In genomic region chr10:31318854-31319601, GRCh38 we compare ENCODE assay signal across 8 cellular contexts. TPM values are rescaled to one million over a fixed set of nuclear protein-coding genes. Genes with fewer than 3 reads are reported as not detected.
A peak's percentile ranks its signal among the peaks of the same experiment; 100 is the strongest.
DNase-seq lines count a peak whose midpoint lies in the region; ATAC-seq, FAIRE-seq and TF ChIP-seq lines count a peak whose summit lies in the region.

Gene ZEB1 (plus strand): TSS chr10:31319216. CDS start chr10:31319235, 19 bp downstream.

- H3K36me3 Mint-ChIP-seq in central memory CD8-positive, alpha-beta T cell (ENCODE audit: insufficient read depth), result peaks cover 31% of the 10 kb centered on the region

- H3K27ac ChIP-seq in kidney (ENCODE audit: low read depth in 2 of 2, low read length in 2 of 2), result peak within 1 kb of the TSS; percentile 90 to 92

- peak within 1 kb of the TSS; percentile 90 for H3K27ac Mint-ChIP-seq in central memory CD8-positive, alpha-beta T cell (ENCODE audit: low read depth)

- no peaks in the 10 kb centered on the region for H3K9me3 Mint-ChIP-seq in central memory CD8-positive, alpha-beta T cell

- H3K4me3 ChIP-seq in AG04449 (ENCODE audit: low read depth, low read length) (peak within 1 kb of the TSS; percentile 83), kidney (ENCODE audit: low read length in 2 of 2) (peak within 1 kb of the TSS; percentile 80 to 89)

- ATAC-seq in GM18867 (IDR thresholded peaks at IDR 0.05; ENCODE audit: unreplicated experiment) (peak; percentile 41), HG03108 (IDR thresholded peaks at IDR 0.05; ENCODE audit: unreplicated experiment) (peak; percentile 24)
- ATAC-seq in activated CD4-positive, CD25-positive, alpha-beta regulatory T cell treated with anti-CD3 and anti-CD28 coated beads, Interleukin-2, amount 50 U/mL, for 24 hours, result peak; percentile 50
- ATAC-seq in central memory CD8-positive, alpha-beta T cell (replicated peaks; ENCODE audit: extremely low read depth, poor library complexity, severe bottlenecking), result peak; percentile 59

- peak within 1 kb of the TSS; percentile 83 to 87 for H3K9ac ChIP-seq in kidney (ENCODE audit: low read length in 2 of 2)

- CTCF ChIA-PET in AG04449 (lab: Yijun Ruan, JAX), result interaction anchor here (1.7 kb wide), 1 partner anchor 10 kb away, joined by 3 read pairs; no protein-coding TSS in a partner anchor

- peak within 1 kb of the TSS; percentile 89 for H3K4me3 Mint-ChIP-seq in central memory CD8-positive, alpha-beta T cell

- H3K9me3 ChIP-seq in kidney (ENCODE audit: control insufficient read depth in 1 of 2, low read length in 2 of 2), result no peaks in the 10 kb centered on the region

- POLR2A ChIA-PET in AG04449 (lab: Yijun Ruan, JAX), result no interaction called here

- intact Hi-C loops in kidney (cut with DNase I), result no loop called here

- H3K4me1 ChIP-seq in kidney (ENCODE audit: control insufficient read depth in 1 of 2, insufficient read depth in 1 of 2, low read depth in 1 of 2, low read length in 2 of 2), result no peaks in the 10 kb centered on the region

- no peaks in the 10 kb centered on the region for H3K27me3 Mint-ChIP-seq in central memory CD8-positive, alpha-beta T cell

- DNase-seq in AG04449 (ENCODE audit: low read depth, low spot score) (peak; percentile 56), NCI-H2196 treated with DMSO at 0.1 percent for 48 hours (lab: John Stamatoyannopoulos, UW; ENCODE audit: unreplicated experiment) (peak; percentile 86), kidney (peak; percentile 93)
- DNase-seq in central memory CD8-positive, alpha-beta T cell (ENCODE audit: low spot score in 2 of 2), result peak; percentile 70 to 85
- peak; percentile 90 for DNase-seq in stimulated activated CD4-positive, alpha-beta T cell treated with anti-CD3 and anti-CD28 coated beads, Interleukin-15, amount 100 ng/mL, for 48 hours (ENCODE audit: low read depth in 2 of 2)

- no peak for FAIRE-seq in kidney (lab: Jason Lieb, UNC)

- TF ChIP-seq CTCF in AG04449 (IDR thresholded peaks at IDR 0.05; ENCODE audit: insufficient read depth, low read length, missing control alignments), result peak; percentile 53
- peak; percentile 22 for TF ChIP-seq CTCF in kidney (IDR thresholded peaks at IDR 0.05; ENCODE audit: borderline replicate concordance, extremely low read depth, insufficient read depth)

- H3K4me1 Mint-ChIP-seq in central memory CD8-positive, alpha-beta T cell, result peaks cover 33% of the 10 kb centered on the region

- H3K36me3 ChIP-seq in kidney (ENCODE audit: control insufficient read depth in 1 of 2, insufficient read depth in 2 of 2, low read length in 2 of 2), result no peaks in the 10 kb centered on the region

RNA-seq across cellular contexts. Expression of gene ZEB1, which starts in this region (rescaled TPM):
- total RNA-seq in kidney, result 43.0 TPM
- 5.5 TPM for polyA plus RNA-seq in kidney (ENCODE audit: insufficient read depth, low read depth, low replicate concordance)

Comparison
In these comparisons a context has a peak if more than half of its experiments do, and no peak if none do; other contexts are left out.
1. Peak in every context shown above with its lines: DNase-seq, ATAC-seq, H3K4me3 ChIP-seq and H3K27ac ChIP-seq.